26 cellular contexts compared by ENCODE assay signal in the genomic region with DNA sequence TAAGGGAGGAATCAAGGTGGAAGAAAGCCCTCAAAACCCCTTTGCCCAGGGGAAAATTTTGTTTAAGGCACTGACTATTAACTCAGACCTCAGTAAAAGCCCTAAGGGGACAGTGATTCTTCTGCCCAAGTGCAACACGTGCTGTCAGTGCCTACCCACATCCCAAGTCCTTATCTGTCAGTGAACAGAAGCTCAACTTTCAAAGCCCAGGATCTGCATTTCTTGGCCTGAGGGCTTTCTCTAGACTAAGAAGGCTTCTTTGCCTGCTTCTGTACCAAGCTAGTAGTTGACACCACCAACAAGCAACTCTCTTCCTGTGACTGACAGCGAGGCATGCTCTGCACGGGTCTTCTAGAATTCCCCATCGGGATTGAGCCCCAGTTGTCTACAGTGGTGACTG.
"Had no signal": no experiment of that assay in that cellular context is flagged by ENCODE, and none has a peak within 500 bp of the region (broad histone marks: within the 10 kb centered on the region; RNA-seq: fewer than 3 reads in every experiment).

No MANE protein-coding gene starts in this region.

- H3K27me3 ChIP-seq: colonic mucosa, gastroesophageal sphincter, heart left ventricle, neural progenitor cell, spleen, testis, tibial artery, vagina had no signal

- H3K9ac ChIP-seq: neural progenitor cell, parathyroid adenoma had no signal

- H3K36me3 ChIP-seq: colonic mucosa, gastroesophageal sphincter, heart left ventricle, neural progenitor cell, spleen, tibial artery, vagina had no signal

- H3K4me3 ChIP-seq: colonic mucosa, gastroesophageal sphincter, heart left ventricle, lung, mucosa of descending colon, neural progenitor cell, spleen, testis, tibial artery, vagina had no signal

- DNase-seq: colonic mucosa; effector CD8-positive, alpha-beta T cell; endodermal cell; foreskin fibroblast; heart left ventricle; hypothalamus; immature natural killer cell; mucosa of descending colon; naive B cell; spleen; stimulated activated CD4-positive, alpha-beta T cell treated with anti-CD3 and anti-CD28 coated beads, Interleukin-4, amount 100 ng/mL, for 4 hours; stimulated activated naive CD8-positive, alpha-beta T cell treated with anti-CD3 and anti-CD28 coated beads, Interleukin-15, Interleukin-2, amounts not matched to agents 100 U/mL and 50 U/mL, for 24 hours; substantia nigra; testis; tibial artery had no signal

- H3K4me1 ChIP-seq: colonic mucosa, gastroesophageal sphincter, heart left ventricle, neural progenitor cell, parathyroid adenoma, spleen, testis, tibial artery had no signal

- H3K4me2 ChIP-seq: neural progenitor cell had no signal

- H2AFZ ChIP-seq: neural progenitor cell, parathyroid adenoma had no signal

- H3K27ac ChIP-seq: colonic mucosa, epithelial cell of prostate, gastroesophageal sphincter, heart left ventricle, neural progenitor cell, parathyroid adenoma, spleen, testis, tibial artery, vagina had no signal

- H3K9me3 ChIP-seq: colonic mucosa, gastroesophageal sphincter, heart left ventricle, mucosa of descending colon, testis, tibial artery, vagina had no signal

- ATAC-seq: esophagus mucosa; gastroesophageal sphincter; heart left ventricle; left lobe of liver; natural killer cell treated with Interleukin-12 subunit alpha and Interleukin-12 subunit beta and Interleukin-15 and Interleukin-18, amount 100 ng/mL, for 72 hours; sciatic nerve; stimulated activated memory B cell treated with anti-CD40 and anti-IgM and Interleukin-4, amounts not matched to agents 10 μg/mL and 1 μg/mL and 100 μg/mL, for 72 hours; stimulated activated naive CD8-positive, alpha-beta T cell treated with anti-CD3 and anti-CD28 coated beads, Interleukin-15, Interleukin-2, amounts not matched to agents 100 U/mL and 50 U/mL, for 24 hours had no signal

- H3K79me2 ChIP-seq: parathyroid adenoma had no signal
